15 cellular contexts compared by ENCODE assay signal in the genomic region with DNA sequence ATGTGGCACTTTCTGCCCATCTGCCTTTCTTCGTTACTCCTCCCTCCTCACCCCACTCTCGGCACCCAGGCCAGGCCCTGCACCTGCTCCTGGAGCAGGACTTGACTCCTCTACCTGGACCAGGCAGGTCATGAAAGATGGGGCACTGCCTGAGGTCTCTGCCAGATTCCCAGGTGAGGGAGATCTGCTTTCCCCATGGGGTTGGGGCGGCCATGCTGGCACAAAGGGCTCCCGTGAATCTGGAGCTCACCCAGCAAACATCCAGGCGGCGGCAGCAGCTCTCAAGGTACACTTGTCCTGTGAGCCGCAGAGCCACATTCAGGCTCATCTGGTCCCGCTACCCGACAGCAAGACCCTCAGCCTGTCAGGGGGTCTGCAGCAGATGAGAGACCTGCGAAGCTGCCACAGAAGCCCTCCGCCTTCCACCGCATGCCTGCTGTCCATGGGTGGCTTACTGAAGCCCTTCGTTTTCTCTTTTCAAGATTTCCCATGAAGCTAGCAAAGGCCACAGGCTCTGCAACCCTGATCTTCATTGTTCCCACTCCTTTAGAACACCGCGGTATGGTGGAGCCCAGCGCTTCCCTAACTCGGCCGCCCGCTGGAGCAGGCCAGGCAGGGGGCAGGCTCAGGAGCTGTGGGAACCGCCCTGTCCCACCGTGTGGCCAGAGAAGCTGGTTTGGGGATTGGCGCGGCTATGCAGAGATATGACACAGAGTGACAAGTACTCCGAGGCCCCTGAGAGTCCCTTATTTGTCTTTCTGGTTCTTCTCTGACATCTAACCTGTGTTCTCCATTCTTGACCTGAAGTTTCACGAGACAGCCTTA. TPM values are rescaled to one million over a fixed set of nuclear protein-coding genes. Genes with fewer than 3 reads are reported as not detected.
DNase-seq lines count a peak whose midpoint lies in the region; ATAC-seq, FAIRE-seq and TF ChIP-seq lines count a peak whose summit lies in the region.
"Had no signal": no experiment of that assay in that cellular context is flagged by ENCODE, and none has a peak within 500 bp of the region (broad histone marks: within the 10 kb centered on the region; RNA-seq: fewer than 3 reads in every experiment).

No MANE protein-coding gene starts in this region.

- H3K9me3 ChIP-seq in K562 (replicated peaks; ENCODE audit: control insufficient read depth, insufficient read depth, low read depth, low read length): no peaks in the 10 kb centered on the region
- H3K9me3 ChIP-seq in osteoblast (ENCODE audit: low read depth, low read length): no peaks in the 10 kb centered on the region
- H3K9me3 ChIP-seq: SJCRH30 had no signal

- H3K27ac ChIP-seq in K562 (ENCODE audit: extremely low read depth, low read depth, low read length) (no peak overlapping the region), osteoblast (ENCODE audit: low read depth, low read length) (no peak overlapping the region)
- H3K27ac ChIP-seq: SJCRH30 had no signal

- intact Hi-C loops in K562 (cut with micrococcal nuclease): no loop called here
- intact Hi-C loops in left ventricle myocardium superior (cut with micrococcal nuclease): no loop called here

- no peak for TF ChIP-seq POLR2A in K562 (conservative IDR thresholded peaks at IDR 0.05)

- POLR2A ChIA-PET in K562 (lab: Yijun Ruan, JAX): interaction anchor here (0.9 to 1.0 kb wide), 2 partner anchors 9 to 10 kb away, joined by 3 to 5 read pairs; partner anchors contain the start of gene LRRC14B

- H3K27me3 ChIP-seq in K562 (ENCODE audit: control insufficient read depth in 2 of 2, insufficient read depth in 2 of 2, low read length in 2 of 2) (peaks cover 0 to under 1% of the 10 kb centered on the region in 2 experiments; a peak in 1 of 5 replicates), osteoblast (ENCODE audit: insufficient read depth, low read length) (no peaks in the 10 kb centered on the region)
- H3K27me3 ChIP-seq: SJCRH30 had no signal

- no TSS peak for BruUV-seq in K562 (replicated peaks; lab: Mats Ljungman, UMichigan)

- ATAC-seq in K562 (peak; percentile 58), left ventricle myocardium superior (peak; percentile 48), left lobe of liver (no peak)
- ATAC-seq: CD8-positive, alpha-beta T cell had no signal

- in situ Hi-C loops in K562 (cut with MboI): no loop called here

- H4K20me1 ChIP-seq in K562 (replicated peaks; ENCODE audit: control insufficient read depth, insufficient read depth, low read length): no peaks in the 10 kb centered on the region; the same call in 1 of the 2 replicates
- peaks cover 24% of the 10 kb centered on the region for H4K20me1 ChIP-seq in osteoblast (ENCODE audit: insufficient read depth, low read length)

- no peaks in the 10 kb centered on the region for H3K9me1 ChIP-seq in K562 (ENCODE audit: control insufficient read depth, insufficient read depth, low read length)

- CTCF ChIA-PET in K562 (lab: Yijun Ruan, JAX; ENCODE audit: low intra/inter-chr PET ratio): no interaction called here

- 65% methylated on average over 25 of the region's 25 CpGs for WGBS in K562 (ENCODE audit: insufficient coverage, low coverage, missing lambda C conversion rate)

- DNase-seq in ELF-1 (ENCODE audit: low read depth, low spot score) (peak; percentile 29), K562 (ENCODE audit: extremely low read depth in 1 of 4, low spot score in 3 of 4) (no peak), left ventricle myocardium superior (no peak), osteoblast (ENCODE audit: insufficient read length, low spot score, missing footprints) (peak; percentile 80), DMS53 treated with DMSO at 0.1 percent for 48 hours (lab: John Stamatoyannopoulos, UW; ENCODE audit: unreplicated experiment) (no peak), left lobe of liver (ENCODE audit: low spot score) (no peak)
- no peak for DNase-seq in stimulated activated CD4-positive, alpha-beta T cell treated with anti-CD3 and anti-CD28 coated beads, Interleukin-12 subunit alpha, Interleukin-12 subunit beta, amount 100 ng/mL, for 4 hours
- DNase-seq: Kasumi-1, NCI-H1105 treated with DMSO at 0.1 percent for 48 hours, NCI-H1930, NCI-H510A, NCI-H82, SJCRH30 had no signal

- TF ChIP-seq RAD21 in K562 (CRISPR knock-in tag; conservative IDR thresholded peaks at IDR 0.05 in 1 of 2, IDR thresholded peaks at IDR 0.05 in 1 of 2): no peak

- FAIRE-seq in K562 (lab: Jason Lieb, UNC): peak; percentile 26
- FAIRE-seq: H54 had no signal

- TF ChIP-seq EP300 in K562 (IDR thresholded peaks at IDR 0.05; ENCODE audit: low read length): no peak

- H3K4me3 ChIP-seq in K562: no peak overlapping the region
- no peak overlapping the region for H3K4me3 ChIP-seq in osteoblast (ENCODE audit: insufficient read depth, low read length)
- H3K4me3 ChIP-seq: SJCRH30 had no signal

- H3K79me2 ChIP-seq in K562 (ENCODE audit: control insufficient read depth, insufficient read depth, low read length): no peaks in the 10 kb centered on the region
- H3K79me2 ChIP-seq in osteoblast (ENCODE audit: insufficient read depth, low read length): peaks cover 7% of the 10 kb centered on the region

- H3K4me2 ChIP-seq in K562 (ENCODE audit: insufficient read depth, low read length): no peak overlapping the region
- no peak overlapping the region for H3K4me2 ChIP-seq in osteoblast (ENCODE audit: insufficient read depth, low read length)

- TF ChIP-seq CTCF in K562 (IDR thresholded peaks at IDR 0.05 in 2 of 3, conservative IDR thresholded peaks at IDR 0.05 in 1 of 3; ENCODE audit: insufficient read depth in 2 of 3, low read depth in 1 of 3, low read length in 3 of 3) (no peak), osteoblast (IDR thresholded peaks at IDR 0.05; ENCODE audit: extremely low read depth, low read depth, low read length) (no peak)

- no peak overlapping the region for H2AFZ ChIP-seq in K562 (ENCODE audit: low read depth, low read length)
- no peak overlapping the region for H2AFZ ChIP-seq in osteoblast (ENCODE audit: low read length)

- peaks cover 17% of the 10 kb centered on the region for H3K36me3 ChIP-seq in K562 (ENCODE audit: control insufficient read depth, insufficient read depth, low read length)
- peaks cover 14% of the 10 kb centered on the region for H3K36me3 ChIP-seq in osteoblast (ENCODE audit: insufficient read depth, low read length)
- H3K36me3 ChIP-seq: SJCRH30 had no signal

- no peak overlapping the region; a peak in 1 of 4 replicates for H3K9ac ChIP-seq in K562 (ENCODE audit: insufficient read depth in 1 of 2, low read depth in 2 of 2, low read length in 2 of 2)

- H3K4me1 ChIP-seq in K562 (replicated peaks in 1 of 2; ENCODE audit: control insufficient read depth in 2 of 2, insufficient read depth in 2 of 2, low read length in 2 of 2) (peaks cover 2 to 33% of the 10 kb centered on the region in 2 experiments; a peak in 3 of 5 replicates), osteoblast (ENCODE audit: insufficient read depth, low read length) (no peaks in the 10 kb centered on the region)
- H3K4me1 ChIP-seq: SJCRH30 had no signal

RNA-seq across cellular contexts. Expression of gene LRRC14B, which starts 8.7 kb away (rescaled TPM):
- total RNA-seq in K562 (2011; cell fraction: chromatin; rRNA removed; ENCODE audit: low replicate concordance): not detected in 2 replicates
- not detected in 2 replicates for total RNA-seq in K562 (2011; cell fraction: nucleolus; rRNA removed)
- not detected in 2 replicates for total RNA-seq in K562 (2011; cell fraction: nucleoplasm; rRNA removed)
- total RNA-seq in K562 (2014; rRNA removed) (not detected in 2 replicates), K562 (2014; rRNA removed; fragmentation: Illumina TruSeq; extraction: Trizol) (not detected in 2 replicates), K562 (2015; rRNA removed; fragmentation: Illumina TruSeq; extraction: Trizol) (not detected in 2 replicates), K562 (2021) (not detected in 2 replicates), left ventricle myocardium superior (107 TPM), osteoblast (under 0.01 TPM in 1 of 2 replicates, not detected in the other), left lobe of liver (not detected)
- polyA plus RNA-seq in K562 (2011; rRNA removed) (not detected in 2 replicates), K562 (2014; fragmentation: Illumina TruSeq; extraction: Trizol) (not detected in 2 replicates), K562 (2014; fragmentation: Nextera tagmentation; extraction: Ambion mirVana) (not detected), K562 (2014; rRNA removed) (not detected in 2 replicates)
- not detected in 2 replicates for polyA plus RNA-seq in K562 (2011; cell fraction: cytosol; rRNA removed)
- polyA plus RNA-seq in K562 (2011; cell fraction: nucleus; rRNA removed): not detected in 2 replicates
- polyA plus RNA-seq in K562 (2012): not detected in 2 replicates
- not detected in 2 replicates for polyA minus RNA-seq in K562 (2011; rRNA and poly(A)+ RNA removed)
- polyA minus RNA-seq in K562 (2011; cell fraction: cytosol; rRNA and poly(A)+ RNA removed): not detected in 2 replicates
- polyA minus RNA-seq in K562 (2011; cell fraction: nucleus; rRNA and poly(A)+ RNA removed): not detected in 2 replicates
- total RNA-seq: CD8-positive, alpha-beta T cell; SJCRH30 had no signal

RNA-seq across cellular contexts. Expression of gene CCDC127, which starts 17.9 kb away (rescaled TPM):
- 14.4 and 16.8 TPM in 2 replicates for total RNA-seq in K562 (2011; cell fraction: chromatin; rRNA removed; ENCODE audit: low replicate concordance)
- 9.2 and 9.5 TPM in 2 replicates for total RNA-seq in K562 (2011; cell fraction: nucleolus; rRNA removed)
- 12.6 and 16.5 TPM in 2 replicates for total RNA-seq in K562 (2011; cell fraction: nucleoplasm; rRNA removed)
- 3.1 and 3.8 TPM in 2 replicates for total RNA-seq in K562 (2014; rRNA removed)
- total RNA-seq in K562 (2014; rRNA removed; fragmentation: Illumina TruSeq; extraction: Trizol): 3.2 and 3.6 TPM in 2 replicates
- total RNA-seq in K562 (2015; rRNA removed; fragmentation: Illumina TruSeq; extraction: Trizol): 3.2 and 3.8 TPM in 2 replicates
- 4.3 and 4.5 TPM in 2 replicates for total RNA-seq in K562 (2021)
- polyA plus RNA-seq in K562 (2011; rRNA removed): 3.0 and 4.1 TPM in 2 replicates
- polyA plus RNA-seq in K562 (2011; cell fraction: cytosol; rRNA removed): 2.8 and 3.1 TPM in 2 replicates
- polyA plus RNA-seq in K562 (2011; cell fraction: nucleus; rRNA removed): 4.0 and 4.3 TPM in 2 replicates
- 3.4 and 4.8 TPM in 2 replicates for polyA plus RNA-seq in K562 (2012)
- polyA plus RNA-seq in K562 (2014; fragmentation: Illumina TruSeq; extraction: Trizol): 2.7 and 2.9 TPM in 2 replicates
- 1 to 10 TPM; 4.4 to 4.5 TPM for polyA plus RNA-seq in K562 (2014; fragmentation: Nextera tagmentation; extraction: Ambion mirVana)
- polyA plus RNA-seq in K562 (2014; rRNA removed): 2.8 and 4.2 TPM in 2 replicates
- polyA minus RNA-seq in K562 (2011; rRNA and poly(A)+ RNA removed): 3.9 and 4.0 TPM in 2 replicates
- 1.1 and 3.1 TPM in 2 replicates for polyA minus RNA-seq in K562 (2011; cell fraction: cytosol; rRNA and poly(A)+ RNA removed)
- 6.7 and 9.2 TPM in 2 replicates for polyA minus RNA-seq in K562 (2011; cell fraction: nucleus; rRNA and poly(A)+ RNA removed)
- total RNA-seq in left ventricle myocardium superior: 7.7 TPM
- 4.3 and 6.2 TPM in 2 replicates for total RNA-seq in osteoblast
- 3.1 TPM for total RNA-seq in left lobe of liver

RNA-seq across cellular contexts. Expression of gene SDHA, which starts 18.1 kb away (rescaled TPM):
- 341 and 368 TPM in 2 replicates for total RNA-seq in K562 (2011; cell fraction: chromatin; rRNA removed; ENCODE audit: low replicate concordance)
- total RNA-seq in K562 (2011; cell fraction: nucleolus; rRNA removed): 192 and 207 TPM in 2 replicates
- 270 and 283 TPM in 2 replicates for total RNA-seq in K562 (2011; cell fraction: nucleoplasm; rRNA removed)
- total RNA-seq in K562 (2014; rRNA removed) (103 and 146 TPM in 2 replicates), K562 (2014; rRNA removed; fragmentation: Illumina TruSeq; extraction: Trizol) (130 TPM in 2 replicates), K562 (2015; rRNA removed; fragmentation: Illumina TruSeq; extraction: Trizol) (113 and 115 TPM in 2 replicates), K562 (2021) (185 and 191 TPM in 2 replicates), left ventricle myocardium superior (876 TPM), osteoblast (83.6 and 84.6 TPM in 2 replicates), left lobe of liver (232 TPM)
- polyA plus RNA-seq in K562 (2011; rRNA removed) (130 and 203 TPM in 2 replicates), K562 (2014; fragmentation: Illumina TruSeq; extraction: Trizol) (146 and 152 TPM in 2 replicates), K562 (2014; fragmentation: Nextera tagmentation; extraction: Ambion mirVana) (100 to 1,000 TPM in 1 of 2 experiments, 10 to 100 TPM in 1; 82.9 to 136 TPM), K562 (2014; rRNA removed) (112 and 118 TPM in 2 replicates)
- polyA plus RNA-seq in K562 (2011; cell fraction: cytosol; rRNA removed): 161 and 178 TPM in 2 replicates
- 237 and 251 TPM in 2 replicates for polyA plus RNA-seq in K562 (2011; cell fraction: nucleus; rRNA removed)
- 132 and 206 TPM in 2 replicates for polyA plus RNA-seq in K562 (2012)
- 238 and 274 TPM in 2 replicates for polyA minus RNA-seq in K562 (2011; rRNA and poly(A)+ RNA removed)
- 120 and 160 TPM in 2 replicates for polyA minus RNA-seq in K562 (2011; cell fraction: cytosol; rRNA and poly(A)+ RNA removed)
- 141 and 182 TPM in 2 replicates for polyA minus RNA-seq in K562 (2011; cell fraction: nucleus; rRNA and poly(A)+ RNA removed)

Comparison
In these comparisons a context has a peak if more than half of its experiments do, and no peak if none do; other contexts are left out.
1. DNase-seq: peak in ELF-1 (single experiment) and osteoblast (single experiment); none in K562 (0 of 4), left ventricle myocardium superior (single experiment), stimulated activated CD4-positive, alpha-beta T cell treated with anti-CD3 and anti-CD28 coated beads, Interleukin-12 subunit alpha, Interleukin-12 subunit beta, amount 100 ng/mL, for 4 hours (single experiment), DMS53 treated with DMSO at 0.1 percent for 48 hours (single experiment) and left lobe of liver (single experiment).
2. RNA of gene LRRC14B, which starts 8.7 kb away (total RNA-seq): 107 TPM in left ventricle myocardium superior (single experiment); not detected in K562, under 0.01 TPM in osteoblast and not detected in left lobe of liver (single experiment); every median in the first group is over 10 times any median in the second.